8 cellular contexts compared by ENCODE assay signal in genomic region chr3:196159952-196160804, GRCh38. TPM values are rescaled to one million over a fixed set of nuclear protein-coding genes. Genes with fewer than 3 reads are reported as not detected.
DNase-seq lines count a peak whose midpoint lies in the region; ATAC-seq, FAIRE-seq and TF ChIP-seq lines count a peak whose summit lies in the region.

No MANE protein-coding gene starts in this region.

- H3K4me2 ChIP-seq in BLaER1 treated with 17β-estradiol and CSF1 and Interleukin-3, amounts not matched to agents 10 nM and 100 nM = peak overlapping the region; percentile 61 to 77 (median 71)

- no peaks in the 10 kb centered on the region for H3K36me3 Mint-ChIP-seq in central memory CD8-positive, alpha-beta T cell (ENCODE audit: insufficient read depth)
- H3K36me3 Mint-ChIP-seq in naive B cell = no peaks in the 10 kb centered on the region

- no peak for TF ChIP-seq CTCF in D721Med (IDR thresholded peaks at IDR 0.05; ENCODE audit: insufficient read depth, missing control alignments)

- H3K9me3 Mint-ChIP-seq in central memory CD8-positive, alpha-beta T cell = no peaks in the 10 kb centered on the region
- H3K9me3 Mint-ChIP-seq in naive B cell = no peaks in the 10 kb centered on the region

- TF ChIP-seq POLR2A in GM18526 (IDR thresholded peaks at IDR 0.05; ENCODE audit: extremely low read depth, insufficient read length) = peak; percentile 54

- H3K4me3 ChIP-seq in BLaER1 treated with 17β-estradiol and CSF1 and Interleukin-3, amounts not matched to agents 10 nM and 100 nM = no peak overlapping the region

- no peaks in the 10 kb centered on the region for H3K27me3 Mint-ChIP-seq in central memory CD8-positive, alpha-beta T cell
- no peaks in the 10 kb centered on the region for H3K27me3 Mint-ChIP-seq in naive B cell

- ATAC-seq in HG02981 (IDR thresholded peaks at IDR 0.05; ENCODE audit: unreplicated experiment) = peak; percentile 96
- ATAC-seq in central memory CD8-positive, alpha-beta T cell (replicated peaks; ENCODE audit: extremely low read depth, poor library complexity, severe bottlenecking) = peak; percentile 32
- ATAC-seq in naive B cell (ENCODE audit: low read depth in 2 of 2) = peak; percentile 100

- H3K27me3 ChIP-seq in BLaER1 treated with 17β-estradiol and CSF1 and Interleukin-3, amounts not matched to agents 10 nM and 100 nM = no peaks in the 10 kb centered on the region

- H3K27ac ChIP-seq in BLaER1 treated with 17β-estradiol and CSF1 and Interleukin-3, amounts not matched to agents 10 nM and 100 nM = peak overlapping the region; percentile 44 to 80 (median 58); a peak in 20 of 22 replicates

- H4K20me1 ChIP-seq in BLaER1 treated with 17β-estradiol and CSF1 and Interleukin-3, amounts not matched to agents 10 nM and 100 nM = no peaks in the 10 kb centered on the region

- DNase-seq in NCI-H524 treated with DMSO at 0.1 percent for 48 hours (lab: John Stamatoyannopoulos, UW) (peak; percentile 16), naive B cell (peak; percentile 74), HuH-7.5 (ENCODE audit: low spot score) (no peak), D721Med (ENCODE audit: insufficient read length, low spot score) (no peak)
- DNase-seq in central memory CD8-positive, alpha-beta T cell (ENCODE audit: low spot score in 2 of 2) = no peak

- peaks cover 20 to 33% (median 22%) of the 10 kb centered on the region in 10 experiments for H3K4me1 ChIP-seq in BLaER1 treated with 17β-estradiol and CSF1 and Interleukin-3, amounts not matched to agents 10 nM and 100 nM

- H3K27ac Mint-ChIP-seq in central memory CD8-positive, alpha-beta T cell (ENCODE audit: low read depth) = peak overlapping the region; percentile 50
- H3K27ac Mint-ChIP-seq in naive B cell = peak overlapping the region; percentile 86 to 99 (median 94)

- FAIRE-seq in D721Med (lab: Jason Lieb, UNC) = no peak

- peaks cover under 1% of the 10 kb centered on the region for H3K4me1 Mint-ChIP-seq in central memory CD8-positive, alpha-beta T cell
- H3K4me1 Mint-ChIP-seq in naive B cell = peaks cover 11 to 22% (median 17%) of the 10 kb centered on the region in 3 donors

- H3K9me3 ChIP-seq in BLaER1 treated with 17β-estradiol and CSF1 and Interleukin-3, amounts not matched to agents 10 nM and 100 nM (replicated peaks in 1 of 11) = no peaks in the 10 kb centered on the region

- H3K4me3 Mint-ChIP-seq in central memory CD8-positive, alpha-beta T cell = no peak overlapping the region
- peak overlapping the region in 7 of 8 donors; percentile 35 to 75 (median 65) for H3K4me3 Mint-ChIP-seq in naive B cell

- peak overlapping the region; percentile 4 to 66 (median 45); a peak in 18 of 22 replicates for H3K9ac ChIP-seq in BLaER1 treated with 17β-estradiol and CSF1 and Interleukin-3, amounts not matched to agents 10 nM and 100 nM

- H3K36me3 ChIP-seq in BLaER1 treated with 17β-estradiol and CSF1 and Interleukin-3, amounts not matched to agents 10 nM and 100 nM = no peaks in the 10 kb centered on the region

RNA-seq across cellular contexts. Expression of gene ZDHHC19, which starts 51.0 kb away (rescaled TPM):
- polyA plus RNA-seq in naive B cell (ENCODE audit: low read depth in 6 of 6) = 10 to 100 TPM in 5 of 6 donors, 1 to 10 TPM in 1; 4.7 to 39.3 (median 13.1) TPM

RNA-seq across cellular contexts. Expression of gene SLC51A, which starts 56.2 kb away (rescaled TPM):
- polyA plus RNA-seq in naive B cell (ENCODE audit: low read depth in 6 of 6) = 1 to 10 TPM in 1 of 6 donors, under 1 TPM in 1, not detected in 4; 0.78 to 1.4 TPM

Comparison
In these comparisons a context has a peak if more than half of its experiments do, and no peak if none do; other contexts are left out.
1. ATAC-seq: peak in every context shown above with its lines; median percentile 100 in naive B cell; 96 in HG02981; 32 in central memory CD8-positive, alpha-beta T cell.
2. DNase-seq: peak in NCI-H524 treated with DMSO at 0.1 percent for 48 hours (single experiment) and naive B cell (single experiment); none in central memory CD8-positive, alpha-beta T cell (0 of 2), HuH-7.5 (single experiment) and D721Med (single experiment).